ENCODE assay signal across 29 cellular contexts in the genomic region with DNA sequence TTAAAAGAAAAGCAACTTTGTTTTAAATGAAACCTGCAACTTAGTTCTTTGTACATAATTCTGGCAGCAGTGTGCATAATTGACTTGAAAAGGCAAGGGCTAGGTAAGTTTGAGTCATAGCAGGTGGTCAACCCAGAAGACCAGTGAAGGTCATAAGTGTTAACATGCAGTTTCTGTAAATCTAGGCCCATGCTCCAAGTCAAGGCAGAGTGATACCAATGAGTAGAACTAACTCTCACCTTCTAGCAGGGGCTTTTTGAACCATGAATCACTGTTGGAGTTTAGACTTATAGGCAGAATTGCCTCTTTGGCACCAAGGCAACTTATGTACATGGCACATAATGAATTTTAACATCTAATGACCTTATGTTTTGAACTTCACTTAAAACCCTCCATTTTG. TPM values are rescaled to one million over a fixed set of nuclear protein-coding genes. Genes with fewer than 3 reads are reported as not detected.
A peak's percentile ranks its signal among the peaks of the same experiment; 100 is the strongest.
DNase-seq lines count a peak whose midpoint lies in the region; ATAC-seq and TF ChIP-seq lines count a peak whose summit lies in the region.
"Had no signal": no experiment of that assay in that cellular context is flagged by ENCODE, and none has a peak within 500 bp of the region (broad histone marks: within the 10 kb centered on the region; RNA-seq: fewer than 3 reads in every experiment).

No MANE protein-coding gene starts in this region.

- peaks cover 3 to 15% of the 10 kb centered on the region in 2 donors for H3K36me3 Mint-ChIP-seq in activated T-cell treated with anti-CD3 and anti-CD28 coated beads, Interleukin-2, amount 50 U/mL, for 72 hours (ENCODE audit: insufficient read depth in 2 of 2)
- H3K36me3 Mint-ChIP-seq in central memory CD8-positive, alpha-beta T cell (ENCODE audit: insufficient read depth), result peaks cover 8% of the 10 kb centered on the region
- peaks cover 18% of the 10 kb centered on the region for H3K36me3 Mint-ChIP-seq in type B pancreatic cell

- peaks cover 7% of the 10 kb centered on the region for H3K4me1 ChIP-seq in OCI-LY7 (ENCODE audit: insufficient read depth, low read length, poor library complexity, severe bottlenecking)

- no peak overlapping the region for H2AFZ ChIP-seq in OCI-LY7 (ENCODE audit: low read length)

- peaks cover 59% of the 10 kb centered on the region for H3K79me2 ChIP-seq in OCI-LY7 (ENCODE audit: insufficient read depth, low read depth, low read length)

- POLR2A ChIA-PET in OCI-LY7 (lab: Charles Lee), result interaction anchor here (0.6 to 1.1 kb wide), 5 partner anchors 12 to 795 kb away, joined by 3 to 4 read pairs (median 3); no protein-coding TSS in a partner anchor

- no peaks in the 10 kb centered on the region; the same call in 1 of the 2 replicates for H4K20me1 ChIP-seq in OCI-LY7 (ENCODE audit: insufficient read depth, low read length)

- ATAC-seq in activated T-cell treated with anti-CD3 and anti-CD28 coated beads, Interleukin-2, amount 50 U/mL, for 72 hours (replicated peaks in 1 of 2), result peak; percentile 92 to 93
- peak; percentile 54 for ATAC-seq in GM21619 (IDR thresholded peaks at IDR 0.05; ENCODE audit: unreplicated experiment)
- no peak for ATAC-seq in central memory CD8-positive, alpha-beta T cell (replicated peaks; ENCODE audit: extremely low read depth, poor library complexity, severe bottlenecking)
- ATAC-seq in stimulated activated naive CD8-positive, alpha-beta T cell treated with anti-CD3 and anti-CD28 coated beads, Interleukin-15, Interleukin-2, amounts not matched to agents 100 U/mL and 50 U/mL, for 24 hours, result peak; percentile 95
- ATAC-seq: activated CD8-positive, alpha-beta memory T cell treated with anti-CD3 and anti-CD28 coated beads, Interleukin-2, amount 10 ng/mL, durations not matched to agents 7 days and 5 days; CD8-positive, alpha-beta T cell; HepG2 had no signal

- no peaks in the 10 kb centered on the region for H3K9me2 ChIP-seq in OCI-LY7 (ENCODE audit: insufficient read depth, low read length)

- TF ChIP-seq CTCF in OCI-LY7 (conservative IDR thresholded peaks at IDR 0.05; ENCODE audit: low read length), result no peak
- no peak for TF ChIP-seq CTCF in type B pancreatic cell (conservative IDR thresholded peaks at IDR 0.05)

- no peak overlapping the region for H3K27ac ChIP-seq in OCI-LY7 (ENCODE audit: low read depth, low read length, poor library complexity, severe bottlenecking)
- H3K27ac ChIP-seq: ovary, stomach, thyroid gland, vagina had no signal

- H3K4me3 ChIP-seq in OCI-LY7 (ENCODE audit: low read depth, low read length, poor library complexity, severe bottlenecking), result no peak overlapping the region
- H3K4me3 ChIP-seq: ovary, stomach, thyroid gland, vagina had no signal

- peaks cover 47% of the 10 kb centered on the region for H3K36me3 ChIP-seq in OCI-LY7 (ENCODE audit: insufficient read depth, low read length)
- H3K36me3 ChIP-seq: ovary, thyroid gland, vagina had no signal

- CTCF ChIA-PET in OCI-LY7 (lab: Charles Lee; ENCODE audit: unreplicated experiment), result no interaction called here

- peaks cover 48% of the 10 kb centered on the region for H3K4me1 Mint-ChIP-seq in activated T-cell treated with anti-CD3 and anti-CD28 coated beads, Interleukin-2, amount 50 U/mL, for 72 hours (ENCODE audit: low read depth)
- H3K4me1 Mint-ChIP-seq in central memory CD8-positive, alpha-beta T cell, result peaks cover 64% of the 10 kb centered on the region
- H3K4me1 Mint-ChIP-seq in type B pancreatic cell (ENCODE audit: unreplicated experiment), result peaks cover 10% of the 10 kb centered on the region

- intact Hi-C loops in OCI-LY7 (cut with micrococcal nuclease; ENCODE audit: unreplicated experiment), result no loop called here

- peak overlapping the region in 1 of 2 donors; percentile 46 for H3K4me3 Mint-ChIP-seq in activated T-cell treated with anti-CD3 and anti-CD28 coated beads, Interleukin-2, amount 50 U/mL, for 72 hours
- H3K4me3 Mint-ChIP-seq in central memory CD8-positive, alpha-beta T cell, result no peak overlapping the region
- H3K4me3 Mint-ChIP-seq in type B pancreatic cell, result no peak overlapping the region
- H3K4me3 Mint-ChIP-seq: activated CD8-positive, alpha-beta memory T cell treated with anti-CD3 and anti-CD28 coated beads, Interleukin-2, amount 10 ng/mL, durations not matched to agents 7 days and 5 days; activated naive CD4-positive, alpha-beta T cell treated with anti-CD3 and anti-CD28 coated beads, Interleukin-2, amount 10 ng/mL, durations not matched to agents 7 days and 5 days; B cell; CD8-positive, alpha-beta T cell; memory B cell; neural crest cell; T-helper 2 cell treated with Interferon-gamma antibody and Interleukin-4, amounts not matched to agents 5 μg/mL and 100 μg/mL, for 36 hours had no signal

- H3K4me2 ChIP-seq in OCI-LY7 (ENCODE audit: low read length), result no peak overlapping the region

- no peaks in the 10 kb centered on the region for H3K9me3 ChIP-seq in OCI-LY7 (ENCODE audit: low read length)
- H3K9me3 ChIP-seq: ovary, stomach, thyroid gland, vagina had no signal

- H3K27me3 Mint-ChIP-seq in activated T-cell treated with anti-CD3 and anti-CD28 coated beads, Interleukin-2, amount 50 U/mL, for 72 hours (ENCODE audit: low read depth), result no peaks in the 10 kb centered on the region
- H3K27me3 Mint-ChIP-seq in central memory CD8-positive, alpha-beta T cell, result no peaks in the 10 kb centered on the region
- H3K27me3 Mint-ChIP-seq in type B pancreatic cell, result no peaks in the 10 kb centered on the region
- H3K27me3 Mint-ChIP-seq: activated CD8-positive, alpha-beta memory T cell treated with anti-CD3 and anti-CD28 coated beads, Interleukin-2, amount 10 ng/mL, durations not matched to agents 7 days and 5 days; activated naive CD4-positive, alpha-beta T cell treated with anti-CD3 and anti-CD28 coated beads, Interleukin-2, amount 10 ng/mL, durations not matched to agents 7 days and 5 days; B cell; memory B cell had no signal

- H3K27ac Mint-ChIP-seq in activated T-cell treated with anti-CD3 and anti-CD28 coated beads, Interleukin-2, amount 50 U/mL, for 72 hours, result peak overlapping the region; percentile 92
- H3K27ac Mint-ChIP-seq in central memory CD8-positive, alpha-beta T cell (ENCODE audit: low read depth), result peak overlapping the region; percentile 73
- no peak overlapping the region for H3K27ac Mint-ChIP-seq in type B pancreatic cell
- H3K27ac Mint-ChIP-seq: activated CD8-positive, alpha-beta memory T cell treated with anti-CD3 and anti-CD28 coated beads, Interleukin-2, amount 10 ng/mL, durations not matched to agents 7 days and 5 days; activated naive CD4-positive, alpha-beta T cell treated with anti-CD3 and anti-CD28 coated beads, Interleukin-2, amount 10 ng/mL, durations not matched to agents 7 days and 5 days; B cell; memory B cell; T-helper 2 cell treated with Interferon-gamma antibody and Interleukin-4, amounts not matched to agents 5 μg/mL and 100 μg/mL, for 36 hours had no signal

- peak; percentile 4 to 10 for DNase-seq in activated T-cell treated with anti-CD3 and anti-CD28 coated beads, Interleukin-2, amount 50 U/mL, for 72 hours
- no peak for DNase-seq in activated T-cell treated with anti-CD3 and anti-CD28 coated beads, Interleukin-2, amount 50 U/mL, for 48 hours
- no peak for DNase-seq in central memory CD8-positive, alpha-beta T cell (ENCODE audit: low spot score in 2 of 2)
- no peak for DNase-seq in stimulated activated naive CD8-positive, alpha-beta T cell treated with anti-CD3 and anti-CD28 coated beads, Interleukin-15, Interleukin-2, amounts not matched to agents 100 U/mL and 50 U/mL, for 24 hours
- DNase-seq in OCI-LY7 (ENCODE audit: low spot score), result no peak
- no peak for DNase-seq in type B pancreatic cell (ENCODE audit: extremely low spot score, unreplicated experiment)
- no peak for DNase-seq in pons (ENCODE audit: low spot score)
- DNase-seq: activated CD4-positive, alpha-beta T cell treated with anti-CD3 and anti-CD28 coated beads for 48 hours; activated CD8-positive, alpha-beta memory T cell treated with anti-CD3 and anti-CD28 coated beads, Interleukin-2, amount 10 ng/mL, durations not matched to agents 7 days and 5 days; activated naive CD4-positive, alpha-beta T cell treated with anti-CD3 and anti-CD28 coated beads, Interleukin-2, amount 10 ng/mL, durations not matched to agents 7 days and 5 days; CD8-positive, alpha-beta T cell; HCEC 1CT; hypothalamus; Kasumi-1; NCI-H1417 treated with DMSO at 0.1 percent for 48 hours; NCI-H2081; NCI-H524 treated with DMSO at 0.1 percent for 48 hours; NK-92 treated with Interleukin-12 subunit alpha and Interleukin-12 subunit beta, amount 100 ng/mL, for 24 hours; ovary; SHP77; stomach; thyroid gland had no signal

- H3K9me3 Mint-ChIP-seq in activated T-cell treated with anti-CD3 and anti-CD28 coated beads, Interleukin-2, amount 50 U/mL, for 72 hours, result no peaks in the 10 kb centered on the region
- no peaks in the 10 kb centered on the region for H3K9me3 Mint-ChIP-seq in central memory CD8-positive, alpha-beta T cell
- H3K9me3 Mint-ChIP-seq in type B pancreatic cell, result no peaks in the 10 kb centered on the region
- H3K9me3 Mint-ChIP-seq: activated naive CD4-positive, alpha-beta T cell treated with anti-CD3 and anti-CD28 coated beads, Interleukin-2, amount 10 ng/mL, durations not matched to agents 7 days and 5 days; CD8-positive, alpha-beta T cell; memory B cell; neural crest cell; T-helper 2 cell treated with Interferon-gamma antibody and Interleukin-4, amounts not matched to agents 5 μg/mL and 100 μg/mL, for 36 hours had no signal

- BruUV-seq in OCI-LY7 (replicated peaks; lab: Mats Ljungman, UMichigan), result no TSS peak

RNA-seq across cellular contexts. Expression of gene IL20RB, which starts 29.5 kb away (rescaled TPM):
- 1 to 10 TPM; 1.7 to 2.0 TPM for total RNA-seq in activated T-cell treated with anti-CD3 and anti-CD28 coated beads, Interleukin-2, amount 50 U/mL, for 72 hours
- 0.59 and 1.1 TPM in 2 replicates for total RNA-seq in OCI-LY7 (2014; rRNA removed; shearing (Covaris generic))
- total RNA-seq in OCI-LY7 (2022), result 2.4 and 3.1 TPM in 2 replicates
- total RNA-seq in type B pancreatic cell (ENCODE audit: low replicate concordance), result 0.31 and 0.56 TPM in 2 replicates

Comparison
In these comparisons a context has a peak if more than half of its experiments do, and no peak if none do; other contexts are left out.
1. DNase-seq: peak in activated T-cell treated with anti-CD3 and anti-CD28 coated beads, Interleukin-2, amount 50 U/mL, for 72 hours (2 of 2); none in activated T-cell treated with anti-CD3 and anti-CD28 coated beads, Interleukin-2, amount 50 U/mL, for 48 hours (0 of 2), central memory CD8-positive, alpha-beta T cell (0 of 2), stimulated activated naive CD8-positive, alpha-beta T cell treated with anti-CD3 and anti-CD28 coated beads, Interleukin-15, Interleukin-2, amounts not matched to agents 100 U/mL and 50 U/mL, for 24 hours (single experiment), OCI-LY7 (single experiment), type B pancreatic cell (single experiment) and pons (single experiment).